In genomic region chr18:69845588-69846506, GRCh38 we compare ENCODE assay signal across 1 cellular context.
TF ChIP-seq lines count a peak whose summit lies in the region.

No MANE protein-coding gene starts in this region.

TF ChIP-seq in A549, 52 proteins besides CTCF, POLR2A, EP300 and RAD21 (continued from another document):
- TF ChIP-seq, protein P1, sequence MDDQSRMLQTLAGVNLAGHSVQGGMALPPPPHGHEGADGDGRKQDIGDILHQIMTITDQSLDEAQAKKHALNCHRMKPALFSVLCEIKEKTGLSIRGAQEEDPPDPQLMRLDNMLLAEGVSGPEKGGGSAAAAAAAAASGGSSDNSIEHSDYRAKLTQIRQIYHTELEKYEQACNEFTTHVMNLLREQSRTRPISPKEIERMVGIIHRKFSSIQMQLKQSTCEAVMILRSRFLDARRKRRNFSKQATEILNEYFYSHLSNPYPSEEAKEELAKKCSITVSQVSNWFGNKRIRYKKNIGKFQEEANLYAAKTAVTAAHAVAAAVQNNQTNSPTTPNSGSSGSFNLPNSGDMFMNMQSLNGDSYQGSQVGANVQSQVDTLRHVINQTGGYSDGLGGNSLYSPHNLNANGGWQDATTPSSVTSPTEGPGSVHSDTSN (IDR thresholded peaks at IDR 0.05), result no peak
- TF ChIP-seq, protein P2, sequence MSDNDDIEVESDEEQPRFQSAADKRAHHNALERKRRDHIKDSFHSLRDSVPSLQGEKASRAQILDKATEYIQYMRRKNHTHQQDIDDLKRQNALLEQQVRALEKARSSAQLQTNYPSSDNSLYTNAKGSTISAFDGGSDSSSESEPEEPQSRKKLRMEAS (IDR thresholded peaks at IDR 0.05), result no peak
- TF ChIP-seq MAZ (IDR thresholded peaks at IDR 0.05; ENCODE audit: borderline replicate concordance, low read depth, low read length) (no peak), KDM1A (IDR thresholded peaks at IDR 0.05; ENCODE audit: low read depth) (no peak), ESRRA (IDR thresholded peaks at IDR 0.05; ENCODE audit: borderline replicate concordance, low read length) (no peak), ZC3H11A (IDR thresholded peaks at IDR 0.05) (no peak)
- TF ChIP-seq, protein P3, sequence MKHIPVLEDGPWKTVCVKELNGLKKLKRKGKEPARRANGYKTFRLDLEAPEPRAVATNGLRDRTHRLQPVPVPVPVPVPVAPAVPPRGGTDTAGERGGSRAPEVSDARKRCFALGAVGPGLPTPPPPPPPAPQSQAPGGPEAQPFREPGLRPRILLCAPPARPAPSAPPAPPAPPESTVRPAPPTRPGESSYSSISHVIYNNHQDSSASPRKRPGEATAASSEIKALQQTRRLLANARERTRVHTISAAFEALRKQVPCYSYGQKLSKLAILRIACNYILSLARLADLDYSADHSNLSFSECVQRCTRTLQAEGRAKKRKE (CRISPR knock-in tag; IDR thresholded peaks at IDR 0.05; ENCODE audit: low read depth), result no peak
- TF ChIP-seq, protein P4, sequence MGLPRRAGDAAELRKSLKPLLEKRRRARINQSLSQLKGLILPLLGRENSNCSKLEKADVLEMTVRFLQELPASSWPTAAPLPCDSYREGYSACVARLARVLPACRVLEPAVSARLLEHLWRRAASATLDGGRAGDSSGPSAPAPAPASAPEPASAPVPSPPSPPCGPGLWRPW (IDR thresholded peaks at IDR 0.05), result no peak
